ENCODE assay signal across 8 cellular contexts in the genomic region with DNA sequence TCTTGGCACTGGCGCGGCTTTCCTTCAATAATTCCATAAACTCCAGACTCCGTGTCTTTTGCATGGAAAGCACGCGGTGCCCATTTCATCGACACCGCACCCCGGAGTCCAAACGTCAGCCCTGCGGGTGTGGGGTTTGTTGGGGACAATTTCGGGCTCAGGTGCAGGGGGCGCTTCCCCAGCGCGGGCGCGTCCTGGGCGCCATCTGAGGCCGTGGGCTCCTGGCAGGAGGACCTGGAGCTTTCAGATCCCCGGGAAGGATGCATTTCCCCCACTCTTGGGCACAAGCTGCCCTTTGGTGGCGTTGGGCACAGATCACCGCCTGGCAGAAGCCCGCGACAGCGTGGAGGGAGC. TPM values are rescaled to one million over a fixed set of nuclear protein-coding genes. Genes with fewer than 3 reads are reported as not detected.
DNase-seq lines count a peak whose midpoint lies in the region; ATAC-seq, FAIRE-seq and TF ChIP-seq lines count a peak whose summit lies in the region.
"Not testable (repeated sequence)": the region's sequence is repeated elsewhere in the genome, so short reads cannot be mapped to it uniquely, and the experiment has no call there.

No MANE protein-coding gene starts in this region.

- 20 to 72% methylated on average over 1 to 5 of the region's 24 CpGs for WGBS in esophagus squamous epithelium, 2 donors
- WGBS in aorta, 2 donors: 45 to 49% methylated on average over 24 of the region's 24 CpGs

- peak overlapping the region; percentile 22 for H3K4me3 ChIP-seq in RWPE2 (ENCODE audit: severe bottlenecking)
- H3K4me3 ChIP-seq in bronchial epithelial cell (ENCODE audit: low read depth, low read length): peak overlapping the region; percentile 28
- peak overlapping the region; percentile 15 to 61 (median 40) for H3K4me3 ChIP-seq in esophagus squamous epithelium
- peak overlapping the region; percentile 30 for H3K4me3 ChIP-seq in iPS-18a (ENCODE audit: low read length)
- H3K4me3 ChIP-seq in osteoblast (ENCODE audit: insufficient read depth, low read length); aorta (ENCODE audit: low read length in 2 of 2): not testable (repeated sequence)

- not testable (repeated sequence) for H3K9me3 Mint-ChIP-seq in stimulated activated effector memory CD8-positive, alpha-beta T cell treated with anti-CD3 and anti-CD28 coated beads, Interleukin-12 subunit alpha, Interleukin-12 subunit beta, amount 100 ng/mL, for 72 hours

- intact Hi-C loops in esophagus squamous epithelium (cut with DNase I); aorta (cut with DNase I): not testable (repeated sequence)

- H2AFZ ChIP-seq in osteoblast (ENCODE audit: low read length): not testable (repeated sequence)

- not testable (repeated sequence) for H4K20me1 ChIP-seq in osteoblast (ENCODE audit: insufficient read depth, low read length)

- peak overlapping the region; percentile 58 for H3K4me3 Mint-ChIP-seq in stimulated activated effector memory CD8-positive, alpha-beta T cell treated with anti-CD3 and anti-CD28 coated beads, Interleukin-12 subunit alpha, Interleukin-12 subunit beta, amount 100 ng/mL, for 72 hours

- H3K27ac ChIP-seq in RWPE2 (ENCODE audit: poor library complexity, severe bottlenecking); esophagus squamous epithelium; iPS-18a (ENCODE audit: low read length); osteoblast (ENCODE audit: low read depth, low read length); aorta (ENCODE audit: low read depth in 1 of 2, low read length in 2 of 2): not testable (repeated sequence)

- not testable (repeated sequence) for H3K36me3 Mint-ChIP-seq in stimulated activated effector memory CD8-positive, alpha-beta T cell treated with anti-CD3 and anti-CD28 coated beads, Interleukin-12 subunit alpha, Interleukin-12 subunit beta, amount 100 ng/mL, for 72 hours

- not testable (repeated sequence) for DNase-seq in RWPE2 (ENCODE audit: low spot score); bronchial epithelial cell (ENCODE audit: low read depth); esophagus squamous epithelium (lab: John Stamatoyannopoulos, UW); osteoblast (ENCODE audit: insufficient read length, low spot score, missing footprints); stimulated activated effector memory CD8-positive, alpha-beta T cell treated with anti-CD3 and anti-CD28 coated beads, Interleukin-12 subunit alpha, Interleukin-12 subunit beta, amount 100 ng/mL, for 72 hours (ENCODE audit: low spot score in 2 of 2); aorta

- not testable (repeated sequence) for H3K79me2 ChIP-seq in osteoblast (ENCODE audit: insufficient read depth, low read length)

- not testable (repeated sequence) for H3K4me1 Mint-ChIP-seq in stimulated activated effector memory CD8-positive, alpha-beta T cell treated with anti-CD3 and anti-CD28 coated beads, Interleukin-12 subunit alpha, Interleukin-12 subunit beta, amount 100 ng/mL, for 72 hours

- not testable (repeated sequence) for FAIRE-seq in bronchial epithelial cell (lab: Jason Lieb, UNC)

- not testable (repeated sequence) for H3K27me3 ChIP-seq in RWPE2 (ENCODE audit: insufficient read depth, poor library complexity, severe bottlenecking); bronchial epithelial cell (ENCODE audit: control insufficient read depth, insufficient read depth, low read length); iPS-18a (ENCODE audit: control insufficient read depth, insufficient read depth, low read length); aorta (ENCODE audit: control insufficient read depth in 1 of 2, insufficient read depth in 2 of 2, low read length in 1 of 2)
- H3K27me3 ChIP-seq in esophagus squamous epithelium (peaks cover 0 to 59% (median 5%) of the 10 kb centered on the region in 4 donors), osteoblast (ENCODE audit: insufficient read depth, low read length) (peaks cover 23% of the 10 kb centered on the region)

- peak overlapping the region; percentile 28; the same call in 1 of the 2 replicates for H3K9ac ChIP-seq in ES-I3 (ENCODE audit: low read depth, low read length)
- H3K9ac ChIP-seq in iPS-18a (ENCODE audit: low read length): not testable (repeated sequence)

- ATAC-seq in RWPE2 (ENCODE audit: low read depth); stimulated activated effector memory CD8-positive, alpha-beta T cell treated with anti-CD3 and anti-CD28 coated beads, Interleukin-12 subunit alpha, Interleukin-12 subunit beta, amount 100 ng/mL, for 72 hours: not testable (repeated sequence)
- peak; percentile 22 for ATAC-seq in aorta (ENCODE audit: low FRiP score)

- not testable (repeated sequence) for TF ChIP-seq POLR2A in esophagus squamous epithelium (IDR thresholded peaks at IDR 0.05)

- not testable (repeated sequence) for H3K9me3 ChIP-seq in ES-I3 (ENCODE audit: control insufficient read depth, insufficient read depth, low read length); RWPE2 (ENCODE audit: severe bottlenecking); esophagus squamous epithelium; iPS-18a (ENCODE audit: control insufficient read depth, low read depth, low read length); osteoblast (ENCODE audit: low read depth, low read length); aorta (ENCODE audit: control insufficient read depth, low read length)

- not testable (repeated sequence) for H3K4me1 ChIP-seq in ES-I3 (ENCODE audit: insufficient read depth, low read length); RWPE2 (ENCODE audit: insufficient read depth, poor library complexity, severe bottlenecking); iPS-18a (ENCODE audit: control insufficient read depth, low read depth, low read length); osteoblast (ENCODE audit: insufficient read depth, low read length); aorta (ENCODE audit: control insufficient read depth in 1 of 2, insufficient read depth in 2 of 2, low read length in 2 of 2)
- H3K4me1 ChIP-seq in esophagus squamous epithelium: peaks cover 0 to 11% (median 0%) of the 10 kb centered on the region in 3 donors

- TF ChIP-seq CTCF in RWPE2 (IDR thresholded peaks at IDR 0.05; ENCODE audit: poor library complexity, severe bottlenecking); bronchial epithelial cell (IDR thresholded peaks at IDR 0.05; ENCODE audit: insufficient read depth, low read length, severe bottlenecking); esophagus squamous epithelium (IDR thresholded peaks at IDR 0.05); osteoblast (IDR thresholded peaks at IDR 0.05; ENCODE audit: extremely low read depth, low read depth, low read length): not testable (repeated sequence)

- H3K4me2 ChIP-seq in osteoblast (ENCODE audit: insufficient read depth, low read length): peak overlapping the region; percentile 72

- not testable (repeated sequence) for H3K36me3 ChIP-seq in ES-I3 (ENCODE audit: insufficient read depth, low read length); RWPE2 (ENCODE audit: low read depth); bronchial epithelial cell (ENCODE audit: control insufficient read depth, insufficient read depth, low read length); esophagus squamous epithelium; iPS-18a (ENCODE audit: control insufficient read depth, low read depth, low read length); osteoblast (ENCODE audit: insufficient read depth, low read length); aorta (ENCODE audit: control insufficient read depth in 1 of 2, insufficient read depth in 2 of 2, low read length in 1 of 2)

- not testable (repeated sequence) for H3K27ac Mint-ChIP-seq in stimulated activated effector memory CD8-positive, alpha-beta T cell treated with anti-CD3 and anti-CD28 coated beads, Interleukin-12 subunit alpha, Interleukin-12 subunit beta, amount 100 ng/mL, for 72 hours

RNA-seq across cellular contexts. Expression of gene ZNF624, which starts 12.9 kb away (rescaled TPM):
- total RNA-seq in bronchial epithelial cell: 5.0 and 5.8 TPM in 2 replicates
- total RNA-seq in esophagus squamous epithelium: 1 to 10 TPM; 1.2 to 6.1 (median 2.4) TPM
- total RNA-seq in osteoblast: 7.1 and 7.6 TPM in 2 replicates
- 1 to 10 TPM; 3.4 to 7.6 TPM for total RNA-seq in aorta
- 1 to 10 TPM; 1.0 to 2.1 TPM for polyA plus RNA-seq in aorta

RNA-seq across cellular contexts. Expression of gene CCDC144A, which starts 23.5 kb away (rescaled TPM):
- total RNA-seq in bronchial epithelial cell (2.1 and 3.8 TPM in 2 replicates), esophagus squamous epithelium (1 to 10 TPM in 1 of 4 donors, under 1 TPM in 3; 0.11 to 8.6 (median 0.40) TPM), osteoblast (11.2 and 28.0 TPM in 2 replicates), aorta (10 to 100 TPM in 1 of 2 donors, 1 to 10 TPM in 1; 2.5 to 18.6 TPM)
- 1 to 10 TPM in 1 of 2 donors, not detected in 1; 3.2 TPM for polyA plus RNA-seq in aorta
